Comparison of ENCODE assay signal across 21 cellular contexts in the genomic region with DNA sequence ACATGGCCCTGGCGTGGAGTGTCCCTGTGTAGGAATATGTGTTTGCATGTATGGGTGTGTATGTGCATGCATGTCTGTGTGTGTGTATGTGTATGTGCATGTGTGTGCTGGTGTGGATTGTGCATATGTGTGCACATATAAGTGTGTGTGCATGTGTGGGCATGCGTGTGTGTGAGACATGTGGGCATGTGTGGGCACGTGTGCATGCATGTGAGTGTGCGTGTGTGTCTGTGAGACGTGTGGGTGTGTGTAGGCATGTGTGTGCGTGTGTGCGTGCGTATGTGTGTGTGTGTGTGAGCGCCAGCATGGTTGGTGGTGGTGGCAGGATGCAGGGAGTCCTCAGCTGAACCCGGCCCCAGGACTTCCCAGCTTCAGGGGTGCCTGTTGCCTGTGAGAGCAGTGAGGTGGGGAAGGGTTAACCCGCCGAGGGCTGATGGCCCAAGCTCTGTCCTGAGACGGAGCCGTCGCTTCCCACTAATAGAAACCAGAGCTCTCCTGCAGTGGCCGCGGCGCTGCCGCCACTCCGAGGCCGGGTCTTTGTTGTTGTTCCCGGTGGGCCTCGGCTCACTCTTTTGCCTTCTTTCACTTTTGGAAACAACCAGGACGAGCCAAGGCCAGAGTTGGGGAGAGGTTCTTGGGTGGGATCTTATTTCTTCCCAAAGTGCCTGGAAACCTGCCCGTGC.
"Had no signal": no experiment of that assay in that cellular context is flagged by ENCODE, and none has a peak within 500 bp of the region (broad histone marks: within the 10 kb centered on the region; RNA-seq: fewer than 3 reads in every experiment).

No MANE protein-coding gene starts in this region.

- ATAC-seq: heart right ventricle; naive thymus-derived CD4-positive, alpha-beta T cell; stimulated activated memory B cell treated with anti-CD40 and anti-IgM and Interleukin-4, amounts not matched to agents 10 μg/mL and 1 μg/mL and 100 μg/mL, for 72 hours had no signal

- H3K9me3 Mint-ChIP-seq: memory B cell; stimulated activated memory B cell treated with anti-CD40 and anti-IgM and Interleukin-4, amounts not matched to agents 10 μg/mL and 1 μg/mL and 100 μg/mL, for 72 hours had no signal

- H3K4me3 Mint-ChIP-seq: activated naive CD8-positive, alpha-beta T cell; activated T-helper 1 cell treated with anti-CD3 and anti-CD28 coated beads, Interleukin-12 subunit alpha, Interleukin-12 subunit beta, Interleukin-2, Interleukin-4 antibody, amounts not matched to agents 30 ng/mL and 10 ng/mL and 1 ng/mL, durations not matched to agents 14 hours and 24 hours and 36 hours; memory B cell; stimulated activated memory B cell treated with anti-CD40 and anti-IgM and Interleukin-4, amounts not matched to agents 10 μg/mL and 1 μg/mL and 100 μg/mL, for 72 hours had no signal

- H3K27me3 ChIP-seq: brain microvascular endothelial cell, thyroid gland had no signal

- H3K27ac Mint-ChIP-seq: activated naive CD8-positive, alpha-beta T cell; activated T-helper 1 cell treated with anti-CD3 and anti-CD28 coated beads, Interleukin-12 subunit alpha, Interleukin-12 subunit beta, Interleukin-2, Interleukin-4 antibody, amounts not matched to agents 30 ng/mL and 10 ng/mL and 1 ng/mL, durations not matched to agents 14 hours and 24 hours and 36 hours; memory B cell; naive thymus-derived CD4-positive, alpha-beta T cell; stimulated activated memory B cell treated with anti-CD40 and anti-IgM and Interleukin-4, amounts not matched to agents 10 μg/mL and 1 μg/mL and 100 μg/mL, for 72 hours had no signal

- FAIRE-seq: endothelial cell of umbilical vein had no signal

- DNase-seq: activated CD4-positive, alpha-beta T cell treated with anti-CD3 and anti-CD28 coated beads for 1 hour; activated CD4-positive, alpha-beta T cell treated with anti-CD3 and anti-CD28 coated beads, Interleukin-2, amount 50 U/mL, for 48 hours; activated gamma-delta T cell treated with Interleukin-2 at 50 U/mL for 16 hours; amniotic stem cell; brain microvascular endothelial cell; effector CD8-positive, alpha-beta T cell; esophagus squamous epithelium; heart right ventricle; naive thymus-derived CD4-positive, alpha-beta T cell; nucleus accumbens; spleen; stimulated activated CD4-positive, alpha-beta T cell treated with anti-CD3 and anti-CD28 coated beads, Interleukin-4, amount 100 ng/mL, for 4 hours; SW 1271; T-helper 2 cell; thyroid gland had no signal

- H3K27ac ChIP-seq: brain microvascular endothelial cell, esophagus squamous epithelium, spleen, thyroid gland, VCaP had no signal

- H3K36me3 ChIP-seq: brain microvascular endothelial cell, esophagus squamous epithelium, heart right ventricle, spleen, thyroid gland had no signal

- H3K9me3 ChIP-seq: esophagus squamous epithelium, heart right ventricle, spleen, thyroid gland had no signal

- H3K36me3 Mint-ChIP-seq: activated naive CD8-positive, alpha-beta T cell; memory B cell; naive thymus-derived CD4-positive, alpha-beta T cell; stimulated activated memory B cell treated with anti-CD40 and anti-IgM and Interleukin-4, amounts not matched to agents 10 μg/mL and 1 μg/mL and 100 μg/mL, for 72 hours had no signal

- H3K4me3 ChIP-seq: esophagus squamous epithelium, heart right ventricle, spleen, thyroid gland had no signal
